Comparison of ENCODE assay signal across 1 cellular context in the genomic region with DNA sequence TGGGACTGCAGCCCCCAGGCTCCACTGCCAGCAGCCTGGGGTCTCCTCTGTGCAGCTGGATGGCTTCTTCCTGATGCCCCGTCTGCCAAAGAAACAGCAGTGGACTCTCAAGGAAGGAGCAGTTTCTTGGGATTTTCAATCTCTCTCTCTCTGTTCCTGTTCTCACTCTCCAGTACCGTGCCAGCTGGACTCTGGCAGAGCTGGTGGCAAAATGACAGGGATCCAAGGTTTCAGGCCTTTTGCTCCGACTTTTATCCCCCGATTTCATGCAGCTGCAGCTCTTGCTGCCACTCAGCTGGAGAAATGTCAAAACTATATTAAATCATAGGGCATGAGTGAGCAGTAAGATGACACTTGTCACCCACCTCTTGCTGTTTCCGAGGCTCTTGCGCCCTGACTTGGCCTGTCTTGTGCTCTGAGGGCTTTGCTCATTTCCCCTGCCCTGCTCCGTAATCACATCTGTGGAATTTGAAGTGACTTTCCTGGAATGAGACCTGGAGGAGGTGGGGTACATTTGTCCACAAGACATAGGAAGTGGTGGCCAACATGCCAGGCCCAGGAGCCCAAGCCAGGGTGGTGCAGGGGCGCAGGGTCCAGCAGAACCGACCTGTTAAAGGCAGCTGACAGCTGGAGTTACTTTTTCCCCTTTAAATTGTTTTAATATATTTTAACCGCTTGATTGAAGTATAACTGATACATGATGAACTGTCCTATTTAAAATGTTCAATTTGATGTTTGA.
TF ChIP-seq lines count a peak whose summit lies in the region.

No MANE protein-coding gene starts in this region.

TF ChIP-seq in H1, 55 proteins besides CTCF, POLR2A, EP300 and RAD21 (continued from another document):
- TF ChIP-seq, protein P1, sequence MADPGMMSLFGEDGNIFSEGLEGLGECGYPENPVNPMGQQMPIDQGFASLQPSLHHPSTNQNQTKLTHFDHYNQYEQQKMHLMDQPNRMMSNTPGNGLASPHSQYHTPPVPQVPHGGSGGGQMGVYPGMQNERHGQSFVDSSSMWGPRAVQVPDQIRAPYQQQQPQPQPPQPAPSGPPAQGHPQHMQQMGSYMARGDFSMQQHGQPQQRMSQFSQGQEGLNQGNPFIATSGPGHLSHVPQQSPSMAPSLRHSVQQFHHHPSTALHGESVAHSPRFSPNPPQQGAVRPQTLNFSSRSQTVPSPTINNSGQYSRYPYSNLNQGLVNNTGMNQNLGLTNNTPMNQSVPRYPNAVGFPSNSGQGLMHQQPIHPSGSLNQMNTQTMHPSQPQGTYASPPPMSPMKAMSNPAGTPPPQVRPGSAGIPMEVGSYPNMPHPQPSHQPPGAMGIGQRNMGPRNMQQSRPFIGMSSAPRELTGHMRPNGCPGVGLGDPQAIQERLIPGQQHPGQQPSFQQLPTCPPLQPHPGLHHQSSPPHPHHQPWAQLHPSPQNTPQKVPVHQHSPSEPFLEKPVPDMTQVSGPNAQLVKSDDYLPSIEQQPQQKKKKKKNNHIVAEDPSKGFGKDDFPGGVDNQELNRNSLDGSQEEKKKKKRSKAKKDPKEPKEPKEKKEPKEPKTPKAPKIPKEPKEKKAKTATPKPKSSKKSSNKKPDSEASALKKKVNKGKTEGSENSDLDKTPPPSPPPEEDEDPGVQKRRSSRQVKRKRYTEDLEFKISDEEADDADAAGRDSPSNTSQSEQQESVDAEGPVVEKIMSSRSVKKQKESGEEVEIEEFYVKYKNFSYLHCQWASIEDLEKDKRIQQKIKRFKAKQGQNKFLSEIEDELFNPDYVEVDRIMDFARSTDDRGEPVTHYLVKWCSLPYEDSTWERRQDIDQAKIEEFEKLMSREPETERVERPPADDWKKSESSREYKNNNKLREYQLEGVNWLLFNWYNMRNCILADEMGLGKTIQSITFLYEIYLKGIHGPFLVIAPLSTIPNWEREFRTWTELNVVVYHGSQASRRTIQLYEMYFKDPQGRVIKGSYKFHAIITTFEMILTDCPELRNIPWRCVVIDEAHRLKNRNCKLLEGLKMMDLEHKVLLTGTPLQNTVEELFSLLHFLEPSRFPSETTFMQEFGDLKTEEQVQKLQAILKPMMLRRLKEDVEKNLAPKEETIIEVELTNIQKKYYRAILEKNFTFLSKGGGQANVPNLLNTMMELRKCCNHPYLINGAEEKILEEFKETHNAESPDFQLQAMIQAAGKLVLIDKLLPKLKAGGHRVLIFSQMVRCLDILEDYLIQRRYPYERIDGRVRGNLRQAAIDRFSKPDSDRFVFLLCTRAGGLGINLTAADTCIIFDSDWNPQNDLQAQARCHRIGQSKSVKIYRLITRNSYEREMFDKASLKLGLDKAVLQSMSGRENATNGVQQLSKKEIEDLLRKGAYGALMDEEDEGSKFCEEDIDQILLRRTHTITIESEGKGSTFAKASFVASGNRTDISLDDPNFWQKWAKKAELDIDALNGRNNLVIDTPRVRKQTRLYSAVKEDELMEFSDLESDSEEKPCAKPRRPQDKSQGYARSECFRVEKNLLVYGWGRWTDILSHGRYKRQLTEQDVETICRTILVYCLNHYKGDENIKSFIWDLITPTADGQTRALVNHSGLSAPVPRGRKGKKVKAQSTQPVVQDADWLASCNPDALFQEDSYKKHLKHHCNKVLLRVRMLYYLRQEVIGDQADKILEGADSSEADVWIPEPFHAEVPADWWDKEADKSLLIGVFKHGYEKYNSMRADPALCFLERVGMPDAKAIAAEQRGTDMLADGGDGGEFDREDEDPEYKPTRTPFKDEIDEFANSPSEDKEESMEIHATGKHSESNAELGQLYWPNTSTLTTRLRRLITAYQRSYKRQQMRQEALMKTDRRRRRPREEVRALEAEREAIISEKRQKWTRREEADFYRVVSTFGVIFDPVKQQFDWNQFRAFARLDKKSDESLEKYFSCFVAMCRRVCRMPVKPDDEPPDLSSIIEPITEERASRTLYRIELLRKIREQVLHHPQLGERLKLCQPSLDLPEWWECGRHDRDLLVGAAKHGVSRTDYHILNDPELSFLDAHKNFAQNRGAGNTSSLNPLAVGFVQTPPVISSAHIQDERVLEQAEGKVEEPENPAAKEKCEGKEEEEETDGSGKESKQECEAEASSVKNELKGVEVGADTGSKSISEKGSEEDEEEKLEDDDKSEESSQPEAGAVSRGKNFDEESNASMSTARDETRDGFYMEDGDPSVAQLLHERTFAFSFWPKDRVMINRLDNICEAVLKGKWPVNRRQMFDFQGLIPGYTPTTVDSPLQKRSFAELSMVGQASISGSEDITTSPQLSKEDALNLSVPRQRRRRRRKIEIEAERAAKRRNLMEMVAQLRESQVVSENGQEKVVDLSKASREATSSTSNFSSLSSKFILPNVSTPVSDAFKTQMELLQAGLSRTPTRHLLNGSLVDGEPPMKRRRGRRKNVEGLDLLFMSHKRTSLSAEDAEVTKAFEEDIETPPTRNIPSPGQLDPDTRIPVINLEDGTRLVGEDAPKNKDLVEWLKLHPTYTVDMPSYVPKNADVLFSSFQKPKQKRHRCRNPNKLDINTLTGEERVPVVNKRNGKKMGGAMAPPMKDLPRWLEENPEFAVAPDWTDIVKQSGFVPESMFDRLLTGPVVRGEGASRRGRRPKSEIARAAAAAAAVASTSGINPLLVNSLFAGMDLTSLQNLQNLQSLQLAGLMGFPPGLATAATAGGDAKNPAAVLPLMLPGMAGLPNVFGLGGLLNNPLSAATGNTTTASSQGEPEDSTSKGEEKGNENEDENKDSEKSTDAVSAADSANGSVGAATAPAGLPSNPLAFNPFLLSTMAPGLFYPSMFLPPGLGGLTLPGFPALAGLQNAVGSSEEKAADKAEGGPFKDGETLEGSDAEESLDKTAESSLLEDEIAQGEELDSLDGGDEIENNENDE (IDR thresholded peaks at IDR 0.05; ENCODE audit: insufficient replicate concordance, low read length): no peak
- TF ChIP-seq PHF8 (conservative IDR thresholded peaks at IDR 0.05; ENCODE audit: low read depth, low read length): no peak
- no peak for TF ChIP-seq SP2 (IDR thresholded peaks at IDR 0.05; ENCODE audit: low read length)
- TF ChIP-seq POU5F1 (IDR thresholded peaks at IDR 0.05; ENCODE audit: low read depth, low read length): no peak
- no peak for TF ChIP-seq HDAC2 (IDR thresholded peaks at IDR 0.05; ENCODE audit: borderline replicate concordance in 1 of 2, low read depth in 2 of 2, low read length in 2 of 2)
- no peak for TF ChIP-seq NANOG (IDR thresholded peaks at IDR 0.05; ENCODE audit: insufficient read depth, low read depth, low read length, poor library complexity, severe bottlenecking)
- TF ChIP-seq KDM5A (IDR thresholded peaks at IDR 0.05; ENCODE audit: low read length): no peak
- TF ChIP-seq YY1 (IDR thresholded peaks at IDR 0.05; ENCODE audit: low read depth, low read length): no peak
- no peak for TF ChIP-seq TBP (IDR thresholded peaks at IDR 0.05; ENCODE audit: low read depth, low read length)
- TF ChIP-seq MAFK (IDR thresholded peaks at IDR 0.05; ENCODE audit: low read depth, low read length): no peak
- TF ChIP-seq, protein P2, sequence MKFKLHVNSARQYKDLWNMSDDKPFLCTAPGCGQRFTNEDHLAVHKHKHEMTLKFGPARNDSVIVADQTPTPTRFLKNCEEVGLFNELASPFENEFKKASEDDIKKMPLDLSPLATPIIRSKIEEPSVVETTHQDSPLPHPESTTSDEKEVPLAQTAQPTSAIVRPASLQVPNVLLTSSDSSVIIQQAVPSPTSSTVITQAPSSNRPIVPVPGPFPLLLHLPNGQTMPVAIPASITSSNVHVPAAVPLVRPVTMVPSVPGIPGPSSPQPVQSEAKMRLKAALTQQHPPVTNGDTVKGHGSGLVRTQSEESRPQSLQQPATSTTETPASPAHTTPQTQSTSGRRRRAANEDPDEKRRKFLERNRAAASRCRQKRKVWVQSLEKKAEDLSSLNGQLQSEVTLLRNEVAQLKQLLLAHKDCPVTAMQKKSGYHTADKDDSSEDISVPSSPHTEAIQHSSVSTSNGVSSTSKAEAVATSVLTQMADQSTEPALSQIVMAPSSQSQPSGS (IDR thresholded peaks at IDR 0.05; ENCODE audit: low read length): no peak
- no peak for TF ChIP-seq CHD1 (IDR thresholded peaks at IDR 0.05; ENCODE audit: low read depth, low read length)
TF ChIP-seq in H1: peak in this region for 0.
